8 cellular contexts compared by ENCODE assay signal in genomic region chr1:34929853-34930701, GRCh38. TPM values are rescaled to one million over a fixed set of nuclear protein-coding genes. Genes with fewer than 3 reads are reported as not detected.
DNase-seq lines count a peak whose midpoint lies in the region; ATAC-seq and TF ChIP-seq lines count a peak whose summit lies in the region.

No MANE protein-coding gene starts in this region.

- H4K8ac ChIP-seq in mesendoderm (ENCODE audit: low read depth, low read length), result no peak overlapping the region

- no peaks in the 10 kb centered on the region for H3K36me3 Mint-ChIP-seq in activated naive CD4-positive, alpha-beta T cell treated with anti-CD3 and anti-CD28 coated beads, Interleukin-2, amount 10 ng/mL, durations not matched to agents 7 days and 5 days

- H2AK5ac ChIP-seq in mesendoderm (ENCODE audit: low read length), result no peak overlapping the region

- H4K5ac ChIP-seq in mesendoderm (ENCODE audit: low read length), result no peak overlapping the region

- H3K27me3 ChIP-seq in ascending aorta, result peaks cover 26% of the 10 kb centered on the region
- H3K27me3 ChIP-seq in mesendoderm (ENCODE audit: insufficient read depth, low read length, poor library complexity), result no peaks in the 10 kb centered on the region
- H3K27me3 ChIP-seq in tibial nerve, result peaks cover 3 to 61% of the 10 kb centered on the region in 2 donors

- no peak overlapping the region for H2BK15ac ChIP-seq in mesendoderm (replicated peaks; ENCODE audit: low read depth)

- CTCF ChIA-PET in activated naive CD4-positive, alpha-beta T cell treated with anti-CD3 and anti-CD28 coated beads, Interleukin-2, amount 10 ng/mL, durations not matched to agents 7 days and 5 days (lab: Charles Lee), result no interaction called here

- H3K9me3 Mint-ChIP-seq in activated naive CD4-positive, alpha-beta T cell treated with anti-CD3 and anti-CD28 coated beads, Interleukin-2, amount 10 ng/mL, durations not matched to agents 7 days and 5 days, result no peaks in the 10 kb centered on the region

- H3K23ac ChIP-seq in mesendoderm (ENCODE audit: low read length), result no peak overlapping the region

- peak overlapping the region; percentile 85 for H3K18ac ChIP-seq in mesendoderm (ENCODE audit: low read length)

- H3K79me2 ChIP-seq in mesendoderm (ENCODE audit: control insufficient read depth, insufficient read depth, low read length), result no peaks in the 10 kb centered on the region

- H3K4ac ChIP-seq in mesendoderm (ENCODE audit: low read depth, low read length), result peak overlapping the region; percentile 19

- peak overlapping the region; percentile 88 for H3K56ac ChIP-seq in mesendoderm (ENCODE audit: low read length)

- intact Hi-C loops in ascending aorta (cut with DNase I), result no loop called here

- no peak overlapping the region for H2BK5ac ChIP-seq in mesendoderm (ENCODE audit: low read length)

- no peak for DNase-seq in activated naive CD4-positive, alpha-beta T cell treated with anti-CD3 and anti-CD28 coated beads, Interleukin-2, amount 10 ng/mL, durations not matched to agents 7 days and 5 days
- DNase-seq in activated naive CD4-positive, alpha-beta T cell treated with Interleukin-2 at 50 U/mL for 16 hours, result no peak
- no peak for DNase-seq in ascending aorta (ENCODE audit: low spot score in 2 of 2)
- peak; percentile 72 for DNase-seq in mesendoderm
- no peak for DNase-seq in tibial nerve (ENCODE audit: low spot score in 2 of 2)
- DNase-seq in AG20443 (ENCODE audit: low spot score), result no peak
- DNase-seq in SIG-M5 treated with dmso at 0.1 percent for 504 hours (lab: John Stamatoyannopoulos, UW; ENCODE audit: unreplicated experiment), result no peak

- no peak for TF ChIP-seq CTCF in ascending aorta (IDR thresholded peaks at IDR 0.05)
- no peak for TF ChIP-seq CTCF in tibial nerve (IDR thresholded peaks at IDR 0.05)

- H3K4me1 ChIP-seq in ascending aorta (peaks cover 4 to 11% of the 10 kb centered on the region in 2 donors), mesendoderm (ENCODE audit: control insufficient read depth, low read depth, low read length) (peaks cover 6% of the 10 kb centered on the region), tibial nerve (peaks cover 0 to 21% (median 9%) of the 10 kb centered on the region in 4 donors)

- TF ChIP-seq EP300 in tibial nerve (IDR thresholded peaks at IDR 0.05), result no peak

- TF ChIP-seq POLR2A in tibial nerve (IDR thresholded peaks at IDR 0.05), result no peak

- peaks cover 77% of the 10 kb centered on the region for H3K27me3 Mint-ChIP-seq in activated naive CD4-positive, alpha-beta T cell treated with anti-CD3 and anti-CD28 coated beads, Interleukin-2, amount 10 ng/mL, durations not matched to agents 7 days and 5 days

- H3K4me1 Mint-ChIP-seq in activated naive CD4-positive, alpha-beta T cell treated with anti-CD3 and anti-CD28 coated beads, Interleukin-2, amount 10 ng/mL, durations not matched to agents 7 days and 5 days, result peaks cover 5% of the 10 kb centered on the region

- H3K4me3 ChIP-seq in ascending aorta (peak overlapping the region; percentile 55 to 60), mesendoderm (ENCODE audit: low read length) (peak overlapping the region; percentile 32), tibial nerve (peak overlapping the region in 3 of 4 donors; percentile 11 to 48 (median 24))

- peak overlapping the region; percentile 67 for H3K9ac ChIP-seq in mesendoderm (ENCODE audit: low read length)

- peak overlapping the region; percentile 87 for H3K4me2 ChIP-seq in mesendoderm (ENCODE audit: low read length)

- no CpG with 5 or more reads among the region's 61 CpGs for WGBS in mesendoderm (ENCODE audit: extremely low coverage, insufficient coverage, low lambda C conversion rate)
- WGBS in tibial nerve, 2 donors, result 3 to 8% methylated on average over 20 to 40 of the region's 61 CpGs

- H3K4me3 Mint-ChIP-seq in activated naive CD4-positive, alpha-beta T cell treated with anti-CD3 and anti-CD28 coated beads, Interleukin-2, amount 10 ng/mL, durations not matched to agents 7 days and 5 days, result peak overlapping the region; percentile 28

- no peak for ATAC-seq in HG02571 (IDR thresholded peaks at IDR 0.05; ENCODE audit: unreplicated experiment)

- H3K27ac ChIP-seq in ascending aorta, result no peak overlapping the region
- no peak overlapping the region for H3K27ac ChIP-seq in mesendoderm (ENCODE audit: low read depth, low read length)
- H3K27ac ChIP-seq in tibial nerve, result no peak overlapping the region

- H3K79me1 ChIP-seq in mesendoderm (ENCODE audit: low read length), result peaks cover 3% of the 10 kb centered on the region

- H3K9me3 ChIP-seq in ascending aorta (no peaks in the 10 kb centered on the region), tibial nerve (no peaks in the 10 kb centered on the region)

- H3K36me3 ChIP-seq in ascending aorta (no peaks in the 10 kb centered on the region), mesendoderm (ENCODE audit: control insufficient read depth, insufficient read depth, low read length) (no peaks in the 10 kb centered on the region), tibial nerve (no peaks in the 10 kb centered on the region)

- no peak overlapping the region for H3K27ac Mint-ChIP-seq in activated naive CD4-positive, alpha-beta T cell treated with anti-CD3 and anti-CD28 coated beads, Interleukin-2, amount 10 ng/mL, durations not matched to agents 7 days and 5 days

- H2BK120ac ChIP-seq in mesendoderm (ENCODE audit: low read depth, low read length), result no peak overlapping the region

RNA-seq across cellular contexts. Expression of gene DLGAP3, which starts 0.6 kb away (rescaled TPM):
- total RNA-seq in ascending aorta (not detected), tibial nerve (under 1 TPM in 3 of 4 donors, not detected in 1; 0.42 to 0.87 (median 0.78) TPM)
- polyA plus RNA-seq in mesendoderm (2013, experiment 1 of 2), result 5.2 TPM
- 5.2 TPM for polyA plus RNA-seq in mesendoderm (2013, experiment 2 of 2)

RNA-seq across cellular contexts. Expression of gene TMEM35B, which starts 55.1 kb away (rescaled TPM):
- 16.1 TPM for total RNA-seq in ascending aorta
- polyA plus RNA-seq in mesendoderm (2013, experiment 1 of 2), result 16.0 TPM
- polyA plus RNA-seq in mesendoderm (2013, experiment 2 of 2), result 16.7 TPM
- 10 to 100 TPM; 42.9 to 66.5 (median 62.2) TPM for total RNA-seq in tibial nerve
